Comparison of ENCODE assay signal across 20 cellular contexts in genomic region chr1:100532645-100533044, GRCh38. TPM values are rescaled to one million over a fixed set of nuclear protein-coding genes. Genes with fewer than 3 reads are reported as not detected.
A peak's percentile ranks its signal among the peaks of the same experiment; 100 is the strongest.
DNase-seq lines count a peak whose midpoint lies in the region; ATAC-seq and TF ChIP-seq lines count a peak whose summit lies in the region.
"Had no signal": no experiment of that assay in that cellular context is flagged by ENCODE, and none has a peak within 500 bp of the region (broad histone marks: within the 10 kb centered on the region; RNA-seq: fewer than 3 reads in every experiment).

No MANE protein-coding gene starts in this region.

- TF ChIP-seq CTCF in GM12865 (IDR thresholded peaks at IDR 0.05; ENCODE audit: insufficient read depth, low read depth, low read length, missing control alignments), result no peak
- TF ChIP-seq CTCF in prostate gland (IDR thresholded peaks at IDR 0.05), result no peak
- TF ChIP-seq CTCF in activated CD8-positive, alpha-beta T cell treated with anti-CD3 and anti-CD28 coated beads for 36 hours (IDR thresholded peaks at IDR 0.05), result no peak
- TF ChIP-seq CTCF in nephron progenitor cell (IDR thresholded peaks at IDR 0.05), result no peak

- H3K36me3 Mint-ChIP-seq in activated CD8-positive, alpha-beta T cell treated with anti-CD3 and anti-CD28 coated beads for 36 hours (ENCODE audit: low read depth), result no peaks in the 10 kb centered on the region
- H3K36me3 Mint-ChIP-seq in nephron progenitor cell (ENCODE audit: low read depth), result no peaks in the 10 kb centered on the region

- peaks cover 13% of the 10 kb centered on the region for H3K27me3 Mint-ChIP-seq in activated CD8-positive, alpha-beta T cell treated with anti-CD3 and anti-CD28 coated beads for 36 hours
- H3K27me3 Mint-ChIP-seq in nephron progenitor cell (ENCODE audit: low read depth, poor library complexity), result peaks cover 45% of the 10 kb centered on the region

- H3K27me3 ChIP-seq in BLaER1 treated with 17β-estradiol and CSF1 and Interleukin-3, amounts not matched to agents 10 nM and 100 nM, result peaks cover 0 to 14% (median 10%) of the 10 kb centered on the region in 11 experiments; a peak in 15 of 22 replicates
- H3K27me3 ChIP-seq in prostate gland (replicated peaks; ENCODE audit: insufficient read depth), result no peaks in the 10 kb centered on the region

- peaks cover 33% of the 10 kb centered on the region for H3K4me1 Mint-ChIP-seq in activated CD8-positive, alpha-beta T cell treated with anti-CD3 and anti-CD28 coated beads for 36 hours (ENCODE audit: low read depth)
- H3K4me1 Mint-ChIP-seq in nephron progenitor cell, result peaks cover 6% of the 10 kb centered on the region

- no peaks in the 10 kb centered on the region for H4K20me1 ChIP-seq in BLaER1 treated with 17β-estradiol and CSF1 and Interleukin-3, amounts not matched to agents 10 nM and 100 nM

- POLR2A ChIA-PET in activated CD8-positive, alpha-beta T cell treated with anti-CD3 and anti-CD28 coated beads for 36 hours (lab: Charles Lee), result interaction anchor here (0.9 kb wide), 1 partner anchor 26 kb away, joined by 4 read pairs; no protein-coding TSS in a partner anchor

- CTCF ChIA-PET in activated CD8-positive, alpha-beta T cell treated with anti-CD3 and anti-CD28 coated beads for 36 hours (lab: Charles Lee), result interaction anchor here (1.1 to 3.6 kb wide), 2 partner anchors 9 to 69 kb away, joined by 3 to 24 read pairs; no protein-coding TSS in a partner anchor

- H3K9me3 Mint-ChIP-seq in activated CD8-positive, alpha-beta T cell treated with anti-CD3 and anti-CD28 coated beads for 36 hours, result no peaks in the 10 kb centered on the region
- H3K9me3 Mint-ChIP-seq in nephron progenitor cell, result peaks cover 3% of the 10 kb centered on the region
- H3K9me3 Mint-ChIP-seq: HFFc6 had no signal

- 59% methylated on average over 7 of the region's 7 CpGs for WGBS in prostate gland

- ATAC-seq in HG03342 (IDR thresholded peaks at IDR 0.05; ENCODE audit: unreplicated experiment) (peak; percentile 18), left ventricle myocardium superior (peak; percentile 57)
- ATAC-seq in activated CD8-positive, alpha-beta T cell treated with anti-CD3 and anti-CD28 coated beads for 36 hours, result no peak

- peak overlapping the region in 9 of 11 experiments; percentile 82 to 94 (median 86); a peak in 16 of 22 replicates for H3K27ac ChIP-seq in BLaER1 treated with 17β-estradiol and CSF1 and Interleukin-3, amounts not matched to agents 10 nM and 100 nM
- no peak overlapping the region for H3K27ac ChIP-seq in prostate gland
- H3K27ac ChIP-seq: SK-N-MC had no signal

- no peak overlapping the region for H3K4me3 Mint-ChIP-seq in activated CD8-positive, alpha-beta T cell treated with anti-CD3 and anti-CD28 coated beads for 36 hours
- no peak overlapping the region for H3K4me3 Mint-ChIP-seq in nephron progenitor cell
- H3K4me3 Mint-ChIP-seq: HFFc6 had no signal

- peak; percentile 73 for DNase-seq in GM12865 (ENCODE audit: low read depth)
- DNase-seq in left ventricle myocardium superior, result no peak
- DNase-seq in prostate gland (ENCODE audit: low spot score), result no peak
- DNase-seq in activated CD8-positive, alpha-beta T cell treated with anti-CD3 and anti-CD28 coated beads for 36 hours, result no peak
- DNase-seq in nephron progenitor cell, result no peak
- DNase-seq: C1 segment of cervical spinal cord, DMS79, H7, HFFc6, NCI-H1105, NCI-H2081 treated with DMSO at 0.1 percent for 48 hours, NCI-H510A, NCI-H748 treated with DMSO at 0.1 percent for 48 hours, SHP77 had no signal

- H3K27ac Mint-ChIP-seq in activated CD8-positive, alpha-beta T cell treated with anti-CD3 and anti-CD28 coated beads for 36 hours, result no peak overlapping the region
- H3K27ac Mint-ChIP-seq in nephron progenitor cell, result no peak overlapping the region
- H3K27ac Mint-ChIP-seq: HFFc6 had no signal

- peaks cover 0 to 10% (median 0%) of the 10 kb centered on the region in 11 experiments; a peak in 3 of 22 replicates for H3K9me3 ChIP-seq in BLaER1 treated with 17β-estradiol and CSF1 and Interleukin-3, amounts not matched to agents 10 nM and 100 nM (replicated peaks in 1 of 11)
- H3K9me3 ChIP-seq in prostate gland, result no peaks in the 10 kb centered on the region

- no peak overlapping the region; a peak in 1 of 20 replicates for H3K4me3 ChIP-seq in BLaER1 treated with 17β-estradiol and CSF1 and Interleukin-3, amounts not matched to agents 10 nM and 100 nM
- H3K4me3 ChIP-seq in GM12865 (ENCODE audit: low read depth, low read length) (no peak overlapping the region), prostate gland (no peak overlapping the region)
- H3K4me3 ChIP-seq: SK-N-MC had no signal

- no peak for TF ChIP-seq POLR2A in prostate gland (IDR thresholded peaks at IDR 0.05)

- peak overlapping the region in 5 of 11 experiments; percentile 22 to 36 (median 32); a peak in 7 of 22 replicates for H3K9ac ChIP-seq in BLaER1 treated with 17β-estradiol and CSF1 and Interleukin-3, amounts not matched to agents 10 nM and 100 nM

- H3K4me2 ChIP-seq in BLaER1 treated with 17β-estradiol and CSF1 and Interleukin-3, amounts not matched to agents 10 nM and 100 nM, result peak overlapping the region; percentile 45 to 85 (median 71)

- intact Hi-C loops in left ventricle myocardium superior (cut with micrococcal nuclease) (no loop called here), prostate gland (cut with DNase I) (no loop called here)
- intact Hi-C loops in activated CD8-positive, alpha-beta T cell treated with anti-CD3 and anti-CD28 coated beads for 36 hours (cut with micrococcal nuclease), result loop anchor here (10.0 kb wide), 1 partner anchor 332 kb away; no protein-coding TSS in a partner anchor

- H3K36me3 ChIP-seq in BLaER1 treated with 17β-estradiol and CSF1 and Interleukin-3, amounts not matched to agents 10 nM and 100 nM, result no peaks in the 10 kb centered on the region
- no peaks in the 10 kb centered on the region for H3K36me3 ChIP-seq in prostate gland

- H3K4me1 ChIP-seq in BLaER1 treated with 17β-estradiol and CSF1 and Interleukin-3, amounts not matched to agents 10 nM and 100 nM, result peaks cover 37 to 90% (median 70%) of the 10 kb centered on the region in 10 experiments
- no peaks in the 10 kb centered on the region for H3K4me1 ChIP-seq in prostate gland (replicated peaks)

RNA-seq across cellular contexts. Expression of gene GPR88, which starts 5.3 kb away (rescaled TPM):
- total RNA-seq in left ventricle myocardium superior, result not detected
- total RNA-seq in prostate gland, result under 1 TPM in 1 of 2 donors, not detected in 1; 0.40 TPM
- under 1 TPM; 0.07 to 0.09 TPM for total RNA-seq in activated CD8-positive, alpha-beta T cell treated with anti-CD3 and anti-CD28 coated beads for 36 hours
- total RNA-seq: A673, G401, H7, HFFc6, OCI-LY7 had no signal

Comparison
In these comparisons a context has a peak if more than half of its experiments do, and no peak if none do; other contexts are left out.
1. H3K27ac ChIP-seq: peak in BLaER1 treated with 17β-estradiol and CSF1 and Interleukin-3, amounts not matched to agents 10 nM and 100 nM (9 of 11); none in prostate gland (0 of 2).